8 cellular contexts compared by ENCODE assay signal in the genomic region with DNA sequence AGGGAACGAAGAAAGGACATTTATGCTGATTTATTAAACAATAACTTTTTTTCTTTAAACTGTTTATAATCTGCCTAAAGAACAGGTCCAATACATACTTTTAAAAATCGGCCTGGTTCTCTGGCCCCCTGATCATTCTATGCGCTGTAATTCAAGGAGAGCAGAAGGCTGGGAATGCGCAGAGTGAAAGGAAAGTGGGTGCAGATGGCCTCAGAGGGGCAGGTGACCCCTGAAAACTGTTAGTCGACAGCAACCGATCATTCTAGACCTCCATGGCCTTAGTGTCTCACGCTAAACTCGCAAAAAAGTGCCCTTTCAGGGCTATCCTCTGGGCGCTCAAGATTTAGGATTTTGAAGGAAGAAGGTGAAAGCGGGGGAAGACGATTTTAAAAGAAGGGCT. TPM values are rescaled to one million over a fixed set of nuclear protein-coding genes. Genes with fewer than 3 reads are reported as not detected.
DNase-seq lines count a peak whose midpoint lies in the region; ATAC-seq and TF ChIP-seq lines count a peak whose summit lies in the region.

No MANE protein-coding gene starts in this region.

- H3K4me3 ChIP-seq in mammary epithelial cell (replicated peaks in 1 of 3; ENCODE audit: insufficient read depth in 1 of 3, low read depth in 2 of 3, low read length in 3 of 3) (peak overlapping the region; percentile 51 to 93 (median 72)), mesenchymal stem cell (ENCODE audit: insufficient read depth in 1 of 2, low read depth in 1 of 2, low read length in 2 of 2) (peak overlapping the region in 1 of 2 experiments; percentile 90), transverse colon (peak overlapping the region; percentile 7 to 90 (median 78))

- no peak for TF ChIP-seq CTCF in mammary epithelial cell (conservative IDR thresholded peaks at IDR 0.05 in 1 of 2, IDR thresholded peaks at IDR 0.05 in 1 of 2; ENCODE audit: extremely low read depth in 1 of 2, insufficient read depth in 1 of 2, low read depth in 1 of 2, low read length in 2 of 2)
- TF ChIP-seq CTCF in transverse colon (IDR thresholded peaks at IDR 0.05): no peak
- no peak for TF ChIP-seq CTCF in foreskin keratinocyte (conservative IDR thresholded peaks at IDR 0.05)

- intact Hi-C loops in mammary epithelial cell (cut with micrococcal nuclease) (no loop called here), transverse colon (cut with DNase I; ENCODE audit: low total_unique reads) (loop anchor here (2.0 kb wide), 2 partner anchors 68 to 424 kb away; no protein-coding TSS in a partner anchor)

- H2AFZ ChIP-seq in mammary epithelial cell (ENCODE audit: low read depth, low read length): peak overlapping the region; percentile 87
- no peak overlapping the region for H2AFZ ChIP-seq in mesenchymal stem cell (ENCODE audit: low read depth, low read length)

- TF ChIP-seq EP300 in transverse colon (IDR thresholded peaks at IDR 0.05; ENCODE audit: low read depth): no peak

- no peak overlapping the region for H2BK15ac ChIP-seq in mesenchymal stem cell (ENCODE audit: low read depth, poor library complexity, severe bottlenecking)

- H3K79me2 ChIP-seq in mammary epithelial cell (ENCODE audit: insufficient read depth, low read length): no peaks in the 10 kb centered on the region

- peaks cover 24% of the 10 kb centered on the region for H3K27me3 Mint-ChIP-seq in activated T-cell treated with anti-CD3 and anti-CD28 coated beads, Interleukin-2, amount 50 U/mL, for 72 hours (ENCODE audit: low read depth)

- H3K9me3 ChIP-seq in mammary epithelial cell (replicated peaks; ENCODE audit: insufficient read depth, low read length): no peaks in the 10 kb centered on the region
- no peaks in the 10 kb centered on the region for H3K9me3 ChIP-seq in mesenchymal stem cell (ENCODE audit: control insufficient read depth, low read length)
- H3K9me3 ChIP-seq in transverse colon: no peaks in the 10 kb centered on the region

- in situ Hi-C loops in mammary epithelial cell (cut with MboI; ENCODE audit: low sequenced_read_pairs in 2 of 2): loop anchor here in 1 of 2 donors (25.0 kb wide), 1 partner anchor 161 kb away; no protein-coding TSS in a partner anchor
- in situ Hi-C loops in transverse colon (cut with MboI; ENCODE audit: low pct_ligation_motif_present in 1 of 4, low pct_unique_long_range_greater_than_20kb in 1 of 4, low sequenced_read_pairs in 3 of 4): loop anchor here in 2 of 4 donors (10.0 to 25.0 kb wide), 2 partner anchors 62 to 314 kb away; partner anchors contain the start of gene FABP2 (in 1 of the 2)

- no TSS peak for BruUV-seq in mammary epithelial cell (replicated peaks; lab: Mats Ljungman, UMichigan)

- H3K9me3 Mint-ChIP-seq in activated T-cell treated with anti-CD3 and anti-CD28 coated beads, Interleukin-2, amount 50 U/mL, for 72 hours: no peaks in the 10 kb centered on the region

- TF ChIP-seq POLR2A in transverse colon (IDR thresholded peaks at IDR 0.05): no peak

- H2BK120ac ChIP-seq in mesenchymal stem cell (ENCODE audit: low read depth, low read length): no peak overlapping the region

- no peak overlapping the region for H2BK12ac ChIP-seq in mesenchymal stem cell (ENCODE audit: low read length in 2 of 2)

- no peaks in the 10 kb centered on the region for H3K36me3 Mint-ChIP-seq in activated T-cell treated with anti-CD3 and anti-CD28 coated beads, Interleukin-2, amount 50 U/mL, for 72 hours (ENCODE audit: insufficient read depth in 2 of 2)

- no peak overlapping the region for H4K8ac ChIP-seq in mesenchymal stem cell (ENCODE audit: low read length)

- WGBS in mammary epithelial cell (ENCODE audit: low coverage, missing lambda C conversion rate): 28% methylated on average over 11 of the region's 11 CpGs
- 56% methylated on average over 8 of the region's 11 CpGs for WGBS in mesenchymal stem cell
- 12 to 32% methylated on average over 10 to 11 of the region's 11 CpGs for WGBS in transverse colon (ENCODE audit: low coverage in 1 of 2), 2 donors

- H3K9ac ChIP-seq in mammary epithelial cell (ENCODE audit: insufficient read depth, low read length) (peak overlapping the region; percentile 37), mesenchymal stem cell (ENCODE audit: low read length) (peak overlapping the region; percentile 84)

- peaks cover 17% of the 10 kb centered on the region for H3K4me1 Mint-ChIP-seq in activated T-cell treated with anti-CD3 and anti-CD28 coated beads, Interleukin-2, amount 50 U/mL, for 72 hours (ENCODE audit: low read depth)

- H3K4ac ChIP-seq in mesenchymal stem cell (ENCODE audit: low read depth in 1 of 2, low read length in 2 of 2): peak overlapping the region in 1 of 2 experiments; percentile 19

- no peak for ATAC-seq in activated T-cell treated with anti-CD3 and anti-CD28 coated beads, Interleukin-2, amount 50 U/mL, for 72 hours (replicated peaks in 1 of 2)
- no peak for ATAC-seq in foreskin keratinocyte

- H3K4me2 ChIP-seq in mammary epithelial cell (ENCODE audit: insufficient read depth, low read depth, low read length): peak overlapping the region; percentile 98
- H3K4me2 ChIP-seq in mesenchymal stem cell (ENCODE audit: low read length, poor library complexity, severe bottlenecking): peak overlapping the region; percentile 96

- CTCF ChIA-PET in mammary epithelial cell (lab: Charles Lee; ENCODE audit: low non-redundant PET): interaction anchor here (0.6 kb wide), 2 partner anchors 133 to 574 kb away, joined by 3 read pairs; no protein-coding TSS in a partner anchor

- H3K4me1 ChIP-seq in mammary epithelial cell (ENCODE audit: insufficient read depth, low read length) (peaks cover 8% of the 10 kb centered on the region), mesenchymal stem cell (ENCODE audit: control insufficient read depth, insufficient read depth, low read depth, low read length) (peaks cover 10% of the 10 kb centered on the region), transverse colon (peaks cover 11 to 43% (median 26%) of the 10 kb centered on the region in 4 donors), foreskin keratinocyte (peaks cover 12% of the 10 kb centered on the region)

- H3K27ac Mint-ChIP-seq in activated T-cell treated with anti-CD3 and anti-CD28 coated beads, Interleukin-2, amount 50 U/mL, for 72 hours: no peak overlapping the region

- H2AK5ac ChIP-seq in mesenchymal stem cell (ENCODE audit: low read length, severe bottlenecking): no peak overlapping the region

- no peak overlapping the region for H2BK5ac ChIP-seq in mesenchymal stem cell (ENCODE audit: low read depth, low read length, poor library complexity, severe bottlenecking)

- H3K27ac ChIP-seq in mammary epithelial cell (ENCODE audit: insufficient read depth, low read depth, low read length): no peak overlapping the region
- H3K27ac ChIP-seq in mesenchymal stem cell (ENCODE audit: low read length, poor library complexity, severe bottlenecking): no peak overlapping the region
- H3K27ac ChIP-seq in transverse colon: peak overlapping the region; percentile 93 to 96 (median 94)
- no peak overlapping the region for H3K27ac ChIP-seq in foreskin keratinocyte

- H3K23ac ChIP-seq in mesenchymal stem cell (ENCODE audit: low read length in 2 of 2): no peak overlapping the region

- H3K4me3 Mint-ChIP-seq in activated T-cell treated with anti-CD3 and anti-CD28 coated beads, Interleukin-2, amount 50 U/mL, for 72 hours: peak overlapping the region; percentile 82 to 94

- dilution Hi-C loops in mammary epithelial cell (cut with HindIII; ENCODE audit: low sequenced_read_pairs): no loop called here

- no peak overlapping the region for H3K14ac ChIP-seq in mesenchymal stem cell (ENCODE audit: low read length in 2 of 2)

- no peaks in the 10 kb centered on the region for H4K20me1 ChIP-seq in mammary epithelial cell (ENCODE audit: insufficient read depth, low read length)

- H3K79me1 ChIP-seq in mesenchymal stem cell (replicated peaks; ENCODE audit: low read length, poor library complexity, severe bottlenecking): no peaks in the 10 kb centered on the region

- no peak overlapping the region for H4K91ac ChIP-seq in mesenchymal stem cell (ENCODE audit: low read length)

- no peaks in the 10 kb centered on the region for H3K27me3 ChIP-seq in mammary epithelial cell (ENCODE audit: insufficient read depth, low read length)
- no peaks in the 10 kb centered on the region for H3K27me3 ChIP-seq in mesenchymal stem cell (ENCODE audit: control insufficient read depth in 1 of 2, insufficient read depth in 1 of 2, low read length in 2 of 2)
- H3K27me3 ChIP-seq in transverse colon: no peaks in the 10 kb centered on the region
- H3K27me3 ChIP-seq in foreskin keratinocyte: no peaks in the 10 kb centered on the region

- no peaks in the 10 kb centered on the region for H3K36me3 ChIP-seq in mammary epithelial cell (ENCODE audit: insufficient read depth, low read length)
- H3K36me3 ChIP-seq in mesenchymal stem cell (ENCODE audit: control insufficient read depth in 1 of 2, insufficient read depth in 2 of 2, low read depth in 1 of 2, low read length in 2 of 2): no peaks in the 10 kb centered on the region
- no peaks in the 10 kb centered on the region for H3K36me3 ChIP-seq in transverse colon

- no peak for DNase-seq in activated T-cell treated with anti-CD3 and anti-CD28 coated beads, Interleukin-2, amount 50 U/mL, for 72 hours
- DNase-seq in activated T-cell treated with anti-CD3 and anti-CD28 coated beads, Interleukin-2, amount 50 U/mL, for 1 hour: no peak
- DNase-seq in mammary epithelial cell: no peak
- DNase-seq in mesenchymal stem cell: peak; percentile 34
- no peak for DNase-seq in transverse colon
- no peak for DNase-seq in effector CD8-positive, alpha-beta T cell (lab: John Stamatoyannopoulos, UW)
- DNase-seq in foreskin keratinocyte: no peak
- no peak for DNase-seq in NCI-H146 treated with DMSO at 0.1 percent for 48 hours (lab: John Stamatoyannopoulos, UW; ENCODE audit: unreplicated experiment)

- H3K18ac ChIP-seq in mesenchymal stem cell (ENCODE audit: low read depth in 1 of 2, low read length in 2 of 2): peak overlapping the region in 1 of 2 experiments; percentile 31

RNA-seq across cellular contexts. Expression of gene PDE5A, which starts 2.2 kb away (rescaled TPM):
- total RNA-seq in activated T-cell treated with anti-CD3 and anti-CD28 coated beads, Interleukin-2, amount 50 U/mL, for 72 hours: 1 to 10 TPM in 1 of 2 donors, under 1 TPM in 1; 0.94 to 1.0 TPM
- total RNA-seq in mammary epithelial cell (10 to 100 TPM in 1 of 2 donors, 1 to 10 TPM in 1; 4.3 to 17.3 TPM), transverse colon (10 to 100 TPM; 34.6 to 52.7 (median 46.4) TPM), foreskin keratinocyte (5.4 and 7.9 TPM in 2 replicates)
- polyA plus RNA-seq in mammary epithelial cell (0.69 TPM), foreskin keratinocyte (1.1 and 1.4 TPM in 2 replicates)
- 2.3 TPM for polyA minus RNA-seq in mammary epithelial cell
- 76.3 TPM for polyA plus RNA-seq in mesenchymal stem cell (2013, experiment 1 of 2)
- 76.6 TPM for polyA plus RNA-seq in mesenchymal stem cell (2013, experiment 2 of 2)

Comparison
In these comparisons a context has a peak if more than half of its experiments do, and no peak if none do; other contexts are left out.
1. H3K27ac ChIP-seq: peak in transverse colon (4 of 4); none in mammary epithelial cell (single experiment), mesenchymal stem cell (single experiment) and foreskin keratinocyte (single experiment).